15 cellular contexts compared by ENCODE assay signal in the genomic region with DNA sequence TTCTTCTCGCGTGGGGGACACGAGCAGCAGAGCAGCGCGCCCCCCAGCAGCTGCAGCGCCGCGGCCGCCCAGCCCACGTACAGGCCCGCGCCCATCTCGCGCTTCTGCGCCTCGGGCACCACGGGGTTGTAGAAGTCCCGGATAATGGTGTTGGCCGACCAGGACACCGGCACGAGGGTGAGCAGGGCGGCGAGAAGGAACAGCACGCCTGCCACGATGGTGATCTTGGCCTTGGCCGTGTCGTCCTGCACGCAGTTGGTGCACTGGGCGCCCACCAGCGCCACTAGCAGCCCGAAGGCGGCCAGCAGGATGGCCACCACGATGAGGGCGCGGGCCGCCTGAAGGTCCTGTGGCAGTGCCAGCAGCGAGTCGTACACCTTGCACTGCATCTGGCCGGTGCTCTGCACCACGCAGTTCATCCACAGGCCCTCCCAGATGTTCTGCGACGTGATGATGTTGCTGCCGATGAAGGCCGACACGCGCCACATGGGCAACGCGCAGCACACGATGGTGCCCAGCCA. TPM values are rescaled to one million over a fixed set of nuclear protein-coding genes. Genes with fewer than 3 reads are reported as not detected.
DNase-seq lines count a peak whose midpoint lies in the region; ATAC-seq and TF ChIP-seq lines count a peak whose summit lies in the region.
"Had no signal": no experiment of that assay in that cellular context is flagged by ENCODE, and none has a peak within 500 bp of the region (broad histone marks: within the 10 kb centered on the region; RNA-seq: fewer than 3 reads in every experiment).

No MANE protein-coding gene starts in this region.

- H3K4me3 ChIP-seq in right cardiac atrium (ENCODE audit: low read length) = no peak overlapping the region
- H3K4me3 ChIP-seq in right atrium auricular region = peak overlapping the region in 1 of 2 donors; percentile 25
- H3K4me3 ChIP-seq in aorta (ENCODE audit: low read length in 2 of 2) = no peak overlapping the region
- H3K4me3 ChIP-seq: GM12878 had no signal

- ATAC-seq in right cardiac atrium = peak; percentile 6 to 20
- peak; percentile 50 for ATAC-seq in aorta (ENCODE audit: low FRiP score)
- no peak for ATAC-seq in GM19023 (IDR thresholded peaks at IDR 0.05; ENCODE audit: unreplicated experiment)
- no peak for ATAC-seq in activated CD8-positive, alpha-beta memory T cell treated with anti-CD3 and anti-CD28 coated beads, Interleukin-2, amount 10 ng/mL, durations not matched to agents 7 days and 5 days

- H3K4me1 ChIP-seq in right cardiac atrium (ENCODE audit: control insufficient read depth, insufficient read depth, low read length) = no peaks in the 10 kb centered on the region
- H3K4me1 ChIP-seq in right atrium auricular region = peaks cover 0 to 19% of the 10 kb centered on the region in 2 donors
- H3K4me1 ChIP-seq in aorta (ENCODE audit: control insufficient read depth in 1 of 2, insufficient read depth in 2 of 2, low read length in 2 of 2) = no peaks in the 10 kb centered on the region
- H3K4me1 ChIP-seq: BE2C had no signal

- DNase-seq in right cardiac atrium (no peak), right atrium auricular region (ENCODE audit: low spot score) (no peak), dermis blood vessel endothelial cell (peak; percentile 11), mesothelial cell of epicardium (ENCODE audit: low spot score in 2 of 2, unreplicated experiment in 2 of 2) (no peak), aorta (peak in 1 of 2 donors; percentile 72), ACHN (no peak)
- no peak for DNase-seq in activated CD8-positive, alpha-beta memory T cell treated with anti-CD3 and anti-CD28 coated beads, Interleukin-2, amount 10 ng/mL, durations not matched to agents 7 days and 5 days
- DNase-seq: foreskin melanocyte, Right ventricle myocardium superior had no signal

- H3K36me3 ChIP-seq in right atrium auricular region = no peaks in the 10 kb centered on the region
- no peaks in the 10 kb centered on the region for H3K36me3 ChIP-seq in aorta (ENCODE audit: control insufficient read depth in 1 of 2, insufficient read depth in 2 of 2, low read length in 1 of 2)
- H3K36me3 ChIP-seq: BE2C had no signal

- no peaks in the 10 kb centered on the region for H3K27me3 ChIP-seq in right cardiac atrium (ENCODE audit: control insufficient read depth, insufficient read depth)
- H3K27me3 ChIP-seq in right atrium auricular region = peaks cover 0 to 11% of the 10 kb centered on the region in 2 donors
- H3K27me3 ChIP-seq in aorta (ENCODE audit: control insufficient read depth in 1 of 2, insufficient read depth in 2 of 2, low read length in 1 of 2) = no peaks in the 10 kb centered on the region

- TF ChIP-seq CTCF in right atrium auricular region (IDR thresholded peaks at IDR 0.05) (no peak), mesothelial cell of epicardium (IDR thresholded peaks at IDR 0.05; ENCODE audit: unreplicated experiment) (no peak)

- peaks cover 6% of the 10 kb centered on the region for H3K4me1 Mint-ChIP-seq in mesothelial cell of epicardium
- H3K4me1 Mint-ChIP-seq in activated CD8-positive, alpha-beta memory T cell treated with anti-CD3 and anti-CD28 coated beads, Interleukin-2, amount 10 ng/mL, durations not matched to agents 7 days and 5 days = peaks cover 2% of the 10 kb centered on the region
- H3K4me1 Mint-ChIP-seq: activated naive CD8-positive, alpha-beta T cell treated with anti-CD3 and anti-CD28 coated beads, Interleukin-2, amount 10 ng/mL, durations not matched to agents 7 days and 5 days had no signal

- 17% methylated on average over 49 of the region's 49 CpGs for WGBS in right cardiac atrium
- WGBS in aorta, 2 donors = 15 to 20% methylated on average over 36 to 49 of the region's 49 CpGs

- in situ Hi-C loops in ACHN (cut with HindIII; ENCODE audit: low pct_ligation_motif_present, low pct_unique_long_range_greater_than_20kb, low sequenced_read_pairs) = no loop called here

- no peaks in the 10 kb centered on the region for H3K9me3 Mint-ChIP-seq in mesothelial cell of epicardium
- no peaks in the 10 kb centered on the region for H3K9me3 Mint-ChIP-seq in activated CD8-positive, alpha-beta memory T cell treated with anti-CD3 and anti-CD28 coated beads, Interleukin-2, amount 10 ng/mL, durations not matched to agents 7 days and 5 days (ENCODE audit: low read depth)
- H3K9me3 Mint-ChIP-seq: activated naive CD8-positive, alpha-beta T cell treated with anti-CD3 and anti-CD28 coated beads, Interleukin-2, amount 10 ng/mL, durations not matched to agents 7 days and 5 days; nephron progenitor cell had no signal

- peaks cover 36% of the 10 kb centered on the region for H3K27me3 Mint-ChIP-seq in mesothelial cell of epicardium (ENCODE audit: low read depth)
- peaks cover 44% of the 10 kb centered on the region for H3K27me3 Mint-ChIP-seq in activated CD8-positive, alpha-beta memory T cell treated with anti-CD3 and anti-CD28 coated beads, Interleukin-2, amount 10 ng/mL, durations not matched to agents 7 days and 5 days

- intact Hi-C loops in right cardiac atrium (cut with DNase I) (no loop called here), aorta (cut with DNase I) (no loop called here)

- H3K9me3 ChIP-seq in right cardiac atrium (ENCODE audit: control insufficient read depth, low read length) (no peaks in the 10 kb centered on the region), right atrium auricular region (no peaks in the 10 kb centered on the region), aorta (ENCODE audit: control insufficient read depth, low read length) (no peaks in the 10 kb centered on the region)
- H3K9me3 ChIP-seq: BE2C had no signal

- CTCF ChIA-PET in activated CD8-positive, alpha-beta memory T cell treated with anti-CD3 and anti-CD28 coated beads, Interleukin-2, amount 10 ng/mL, durations not matched to agents 7 days and 5 days (lab: Charles Lee) = no interaction called here

- no peak overlapping the region for H3K27ac ChIP-seq in right cardiac atrium (ENCODE audit: low read length)
- no peak overlapping the region for H3K27ac ChIP-seq in right atrium auricular region
- H3K27ac ChIP-seq in aorta (ENCODE audit: low read depth in 1 of 2, low read length in 2 of 2) = no peak overlapping the region

- no peak overlapping the region for H3K27ac Mint-ChIP-seq in mesothelial cell of epicardium
- no peak overlapping the region for H3K27ac Mint-ChIP-seq in activated CD8-positive, alpha-beta memory T cell treated with anti-CD3 and anti-CD28 coated beads, Interleukin-2, amount 10 ng/mL, durations not matched to agents 7 days and 5 days
- H3K27ac Mint-ChIP-seq: activated CD4-positive, alpha-beta T cell treated with anti-CD3 and anti-CD28 coated beads for 36 hours; activated naive CD8-positive, alpha-beta T cell treated with anti-CD3 and anti-CD28 coated beads, Interleukin-2, amount 10 ng/mL, durations not matched to agents 7 days and 5 days; nephron progenitor cell had no signal

- peak overlapping the region; percentile 59 for H3K4me3 Mint-ChIP-seq in mesothelial cell of epicardium
- no peak overlapping the region for H3K4me3 Mint-ChIP-seq in activated CD8-positive, alpha-beta memory T cell treated with anti-CD3 and anti-CD28 coated beads, Interleukin-2, amount 10 ng/mL, durations not matched to agents 7 days and 5 days
- H3K4me3 Mint-ChIP-seq: activated CD4-positive, alpha-beta T cell treated with anti-CD3 and anti-CD28 coated beads for 36 hours; activated naive CD8-positive, alpha-beta T cell treated with anti-CD3 and anti-CD28 coated beads, Interleukin-2, amount 10 ng/mL, durations not matched to agents 7 days and 5 days had no signal

- H3K36me3 Mint-ChIP-seq in mesothelial cell of epicardium = no peaks in the 10 kb centered on the region
- H3K36me3 Mint-ChIP-seq in activated CD8-positive, alpha-beta memory T cell treated with anti-CD3 and anti-CD28 coated beads, Interleukin-2, amount 10 ng/mL, durations not matched to agents 7 days and 5 days = peaks cover 2% of the 10 kb centered on the region
- H3K36me3 Mint-ChIP-seq: activated naive CD8-positive, alpha-beta T cell treated with anti-CD3 and anti-CD28 coated beads, Interleukin-2, amount 10 ng/mL, durations not matched to agents 7 days and 5 days had no signal

RNA-seq across cellular contexts. Expression of a gene that starts 0.5 kb away (rescaled TPM):
- total RNA-seq in right cardiac atrium (not detected), right atrium auricular region (not detected), dermis blood vessel endothelial cell (1.4 and 1.5 TPM in 2 replicates), mesothelial cell of epicardium (10.5 to 11.0 TPM (median 10.6 TPM) in 3 replicates), aorta (not detected)
- polyA plus RNA-seq in right cardiac atrium (not detected), aorta (10 to 100 TPM in 1 of 2 donors, 1 to 10 TPM in 1; 1.3 to 17.4 TPM)
- not detected for total RNA-seq in activated CD8-positive, alpha-beta memory T cell treated with anti-CD3 and anti-CD28 coated beads, Interleukin-2, amount 10 ng/mL, durations not matched to agents 7 days and 5 days
- total RNA-seq: activated CD4-positive, alpha-beta T cell treated with anti-CD3 and anti-CD28 coated beads for 36 hours; activated naive CD8-positive, alpha-beta T cell treated with anti-CD3 and anti-CD28 coated beads, Interleukin-2, amount 10 ng/mL, durations not matched to agents 7 days and 5 days; GM12878; Right ventricle myocardium superior had no signal

RNA-seq across cellular contexts. Expression of a gene that starts 30.9 kb away (rescaled TPM):
- total RNA-seq in right cardiac atrium (10 to 100 TPM; 21.1 to 28.7 (median 23.9) TPM), right atrium auricular region (10 to 100 TPM; 15.5 to 31.5 TPM), dermis blood vessel endothelial cell (6.1 and 7.1 TPM in 2 replicates), mesothelial cell of epicardium (33.9 to 40.7 TPM (median 35.2 TPM) in 3 replicates), aorta (10 to 100 TPM; 11.2 to 11.4 TPM)
- polyA plus RNA-seq in right cardiac atrium (31.2 TPM), aorta (10 to 100 TPM; 15.3 to 32.5 TPM)
- 10 to 100 TPM; 15.9 to 19.2 TPM for total RNA-seq in activated CD8-positive, alpha-beta memory T cell treated with anti-CD3 and anti-CD28 coated beads, Interleukin-2, amount 10 ng/mL, durations not matched to agents 7 days and 5 days

RNA-seq across cellular contexts. Expression of a gene that starts 50.1 kb away (rescaled TPM):
- 1 to 10 TPM; 1.7 to 3.1 (median 2.3) TPM for total RNA-seq in right cardiac atrium
- polyA plus RNA-seq in right cardiac atrium = 1.8 TPM
- 1 to 10 TPM; 2.6 TPM for total RNA-seq in right atrium auricular region
- 10.7 and 11.4 TPM in 2 replicates for total RNA-seq in dermis blood vessel endothelial cell
- 12.5 to 15.5 TPM (median 13.2 TPM) in 3 replicates for total RNA-seq in mesothelial cell of epicardium
- total RNA-seq in aorta = 10 to 100 TPM; 10.2 to 14.7 TPM
- 10 to 100 TPM in 1 of 2 donors, 1 to 10 TPM in 1; 2.6 to 13.4 TPM for polyA plus RNA-seq in aorta
- 10 to 100 TPM; 13.8 to 15.8 TPM for total RNA-seq in activated CD8-positive, alpha-beta memory T cell treated with anti-CD3 and anti-CD28 coated beads, Interleukin-2, amount 10 ng/mL, durations not matched to agents 7 days and 5 days

Comparison
In these comparisons a context has a peak if more than half of its experiments do, and no peak if none do; other contexts are left out.
1. ATAC-seq: peak in right cardiac atrium (2 of 2) and aorta (single experiment); none in GM19023 (single experiment) and activated CD8-positive, alpha-beta memory T cell treated with anti-CD3 and anti-CD28 coated beads, Interleukin-2, amount 10 ng/mL, durations not matched to agents 7 days and 5 days (single experiment).